Comparison of ENCODE assay signal across 14 cellular contexts in the genomic region with DNA sequence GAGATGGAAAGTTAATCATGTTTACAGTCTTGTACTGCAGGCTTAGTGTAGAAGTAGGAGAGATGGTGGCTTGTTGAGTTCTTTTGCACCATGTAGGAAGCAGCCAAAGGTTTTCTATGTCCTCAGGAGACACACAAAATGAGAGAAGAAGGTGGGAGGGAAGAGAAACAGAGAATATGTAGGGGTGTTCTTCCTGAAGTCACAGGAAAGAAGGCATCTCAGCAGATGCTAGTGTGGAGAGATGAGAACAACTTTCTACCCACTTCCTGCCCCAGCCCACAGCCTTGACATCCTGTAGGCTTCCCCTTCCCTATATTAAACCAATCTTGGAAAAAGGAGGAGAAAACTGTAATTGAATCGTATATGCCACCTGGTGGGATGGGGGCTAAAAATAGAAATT.
DNase-seq lines count a peak whose midpoint lies in the region; ATAC-seq, FAIRE-seq and TF ChIP-seq lines count a peak whose summit lies in the region.
"Had no signal": no experiment of that assay in that cellular context is flagged by ENCODE, and none has a peak within 500 bp of the region (broad histone marks: within the 10 kb centered on the region; RNA-seq: fewer than 3 reads in every experiment).

No MANE protein-coding gene starts in this region.

- no peaks in the 10 kb centered on the region for H3K4me1 ChIP-seq in smooth muscle cell (ENCODE audit: low read depth)
- H3K4me1 ChIP-seq: prostate gland, upper lobe of left lung had no signal

- H3K4me3 ChIP-seq in smooth muscle cell = no peak overlapping the region
- H3K4me3 ChIP-seq: lung, prostate gland, upper lobe of left lung had no signal

- H3K4me1 Mint-ChIP-seq in activated T-helper 17 cell treated with anti-CD3 and anti-CD28 coated beads, Interleukin-2, amount 50 U/mL, for 72 hours = peaks cover 30% of the 10 kb centered on the region

- no peaks in the 10 kb centered on the region for H3K9me3 ChIP-seq in smooth muscle cell (replicated peaks; ENCODE audit: low read depth)
- H3K9me3 ChIP-seq: prostate gland, upper lobe of left lung had no signal

- peak; percentile 87 for FAIRE-seq in GM12892 (lab: Jason Lieb, UNC)
- FAIRE-seq: HepG2 had no signal

- H3K27ac ChIP-seq in smooth muscle cell (ENCODE audit: low read depth) = no peak overlapping the region
- H3K27ac ChIP-seq: prostate gland, upper lobe of left lung had no signal

- no peaks in the 10 kb centered on the region for H3K36me3 Mint-ChIP-seq in activated T-helper 17 cell treated with anti-CD3 and anti-CD28 coated beads, Interleukin-2, amount 50 U/mL, for 72 hours (ENCODE audit: low read depth)

- ATAC-seq in GM19397 (IDR thresholded peaks at IDR 0.05; ENCODE audit: unreplicated experiment) (peak; percentile 40), HG03039 (IDR thresholded peaks at IDR 0.05; ENCODE audit: unreplicated experiment) (peak; percentile 60)
- ATAC-seq in activated T-helper 17 cell treated with anti-CD3 and anti-CD28 coated beads, Interleukin-2, amount 50 U/mL, for 72 hours (replicated peaks) = peak; percentile 49

- TF ChIP-seq CTCF in smooth muscle cell (IDR thresholded peaks at IDR 0.05; ENCODE audit: borderline replicate concordance, insufficient read depth, poor library complexity, severe bottlenecking) = no peak

- H3K36me3 ChIP-seq in smooth muscle cell (ENCODE audit: low read depth) = no peaks in the 10 kb centered on the region
- H3K36me3 ChIP-seq: prostate gland, upper lobe of left lung had no signal

- peak overlapping the region; percentile 30 for H3K4me3 Mint-ChIP-seq in activated T-helper 17 cell treated with anti-CD3 and anti-CD28 coated beads, Interleukin-2, amount 50 U/mL, for 72 hours

- peak overlapping the region; percentile 29 for H3K27ac Mint-ChIP-seq in activated T-helper 17 cell treated with anti-CD3 and anti-CD28 coated beads, Interleukin-2, amount 50 U/mL, for 72 hours

- no peaks in the 10 kb centered on the region for H3K9me3 Mint-ChIP-seq in activated T-helper 17 cell treated with anti-CD3 and anti-CD28 coated beads, Interleukin-2, amount 50 U/mL, for 72 hours

- no peak overlapping the region for H3K4me2 ChIP-seq in smooth muscle cell

- H2AFZ ChIP-seq in smooth muscle cell (ENCODE audit: low read depth) = no peak overlapping the region

- H3K79me2 ChIP-seq in smooth muscle cell (ENCODE audit: low read depth) = no peaks in the 10 kb centered on the region

- H3F3A ChIP-seq in smooth muscle cell (ENCODE audit: low read depth) = no peaks in the 10 kb centered on the region

- no peak for TF ChIP-seq POLR2A in GM12892 (IDR thresholded peaks at IDR 0.05; ENCODE audit: low read depth, low read length)

- 88% methylated on average over 1 of the region's 1 CpG for WGBS in smooth muscle cell (ENCODE audit: low lambda C conversion rate)

- no peaks in the 10 kb centered on the region for H3K27me3 ChIP-seq in smooth muscle cell (ENCODE audit: low read depth)
- H3K27me3 ChIP-seq: upper lobe of left lung had no signal

- no peaks in the 10 kb centered on the region for H3K27me3 Mint-ChIP-seq in activated T-helper 17 cell treated with anti-CD3 and anti-CD28 coated beads, Interleukin-2, amount 50 U/mL, for 72 hours

- no peaks in the 10 kb centered on the region for H4K20me1 ChIP-seq in smooth muscle cell (ENCODE audit: low read depth)

- no peak overlapping the region for H3K9ac ChIP-seq in smooth muscle cell (ENCODE audit: low read depth)

- DNase-seq in GM12892 (ENCODE audit: insufficient read length) = no peak
- DNase-seq in GM03348 (ENCODE audit: low spot score) = no peak
- DNase-seq in smooth muscle cell (lab: John Stamatoyannopoulos, UW; ENCODE audit: unreplicated experiment) = no peak
- DNase-seq in SIG-M5 treated with dmso at 0.1 percent for 504 hours (lab: John Stamatoyannopoulos, UW; ENCODE audit: unreplicated experiment) = no peak
- no peak for DNase-seq in iPS-NIHi11 (ENCODE audit: low spot score)
- DNase-seq: activated gamma-delta T cell, NCI-H2081 treated with DMSO at 0.1 percent for 48 hours, upper lobe of left lung had no signal
